In genomic region chr12:108622425-108622824, GRCh38 we compare ENCODE assay signal across 9 cellular contexts. TPM values are rescaled to one million over a fixed set of nuclear protein-coding genes. Genes with fewer than 3 reads are reported as not detected.
DNase-seq lines count a peak whose midpoint lies in the region; ATAC-seq, FAIRE-seq and TF ChIP-seq lines count a peak whose summit lies in the region.
"Had no signal": no experiment of that assay in that cellular context is flagged by ENCODE, and none has a peak within 500 bp of the region (broad histone marks: within the 10 kb centered on the region; RNA-seq: fewer than 3 reads in every experiment).

No MANE protein-coding gene starts in this region.

- FAIRE-seq in GM12891 (lab: Jason Lieb, UNC), result peak; percentile 62

- intact Hi-C loops in activated CD8-positive, alpha-beta T cell treated with anti-CD3 and anti-CD28 coated beads for 36 hours (cut with micrococcal nuclease), result no loop called here

- no peak overlapping the region for H3K4me3 Mint-ChIP-seq in activated CD8-positive, alpha-beta T cell treated with anti-CD3 and anti-CD28 coated beads for 36 hours

- H3K36me3 Mint-ChIP-seq in activated CD8-positive, alpha-beta T cell treated with anti-CD3 and anti-CD28 coated beads for 36 hours (ENCODE audit: low read depth), result peaks cover 52% of the 10 kb centered on the region

- H3K9me3 Mint-ChIP-seq in activated CD8-positive, alpha-beta T cell treated with anti-CD3 and anti-CD28 coated beads for 36 hours, result peaks cover 3% of the 10 kb centered on the region

- no peak for TF ChIP-seq POLR2A in GM12891 (IDR thresholded peaks at IDR 0.05; ENCODE audit: low read depth, low read length)

- H3K27me3 Mint-ChIP-seq in activated CD8-positive, alpha-beta T cell treated with anti-CD3 and anti-CD28 coated beads for 36 hours, result no peaks in the 10 kb centered on the region

- peak overlapping the region; percentile 82 for H3K27ac Mint-ChIP-seq in activated CD8-positive, alpha-beta T cell treated with anti-CD3 and anti-CD28 coated beads for 36 hours

- DNase-seq in AG08395 (ENCODE audit: low spot score) (peak; percentile 47), GM12891 (ENCODE audit: insufficient read length, low spot score) (no peak), iris pigment epithelial cell (ENCODE audit: low read depth) (peak; percentile 49), occipital lobe (lab: John Stamatoyannopoulos, UW) (no peak), cerebellar nuclear complex (lab: John Stamatoyannopoulos, UW) (no peak)
- DNase-seq in activated CD8-positive, alpha-beta T cell treated with anti-CD3 and anti-CD28 coated beads for 36 hours, result peak; percentile 39
- no peak for DNase-seq in stimulated activated CD4-positive, alpha-beta T cell treated with anti-CD3 and anti-CD28 coated beads, Interleukin-4, amount 100 ng/mL, for 1 hour
- DNase-seq in activated CD4-positive, alpha-beta T cell treated with anti-CD3 and anti-CD28 coated beads, Interleukin-2, amount 50 U/mL, for 4 hours, result no peak
- DNase-seq: activated CD4-positive, CD25-positive, alpha-beta regulatory T cell had no signal

- TF ChIP-seq CTCF in activated CD8-positive, alpha-beta T cell treated with anti-CD3 and anti-CD28 coated beads for 36 hours (IDR thresholded peaks at IDR 0.05), result no peak

- peaks cover 43% of the 10 kb centered on the region for H3K4me1 Mint-ChIP-seq in activated CD8-positive, alpha-beta T cell treated with anti-CD3 and anti-CD28 coated beads for 36 hours (ENCODE audit: low read depth)

- CTCF ChIA-PET in activated CD8-positive, alpha-beta T cell treated with anti-CD3 and anti-CD28 coated beads for 36 hours (lab: Charles Lee), result interaction anchor here (15.6 kb wide), 1 partner anchor 56 kb away, joined by 645 read pairs; the partner anchor contains the start of genes ISCU and SART3

- POLR2A ChIA-PET in activated CD8-positive, alpha-beta T cell treated with anti-CD3 and anti-CD28 coated beads for 36 hours (lab: Charles Lee), result interaction anchor here (0.6 to 9.6 kb wide), 5 partner anchors 9 to 575 kb away, joined by 3 to 134 read pairs (median 3); partner anchors contain the start of genes ISCU, SART3 and SELPLG

- ATAC-seq in activated CD8-positive, alpha-beta T cell treated with anti-CD3 and anti-CD28 coated beads for 36 hours, result peak; percentile 38

TF ChIP-seq in GM12891, 5 proteins besides CTCF, POLR2A, EP300 and RAD21:
- TF ChIP-seq SPI1 (IDR thresholded peaks at IDR 0.05; ENCODE audit: low read depth, low read length) (peak; percentile 82), POLR2AphosphoS5 (IDR thresholded peaks at IDR 0.05; ENCODE audit: low read depth, low read length) (no peak)

RNA-seq across cellular contexts. Expression of gene SELPLG, which starts 11.3 kb away (rescaled TPM):
- polyA plus RNA-seq in GM12891 (2012; ENCODE audit: low read depth, missing spikeins), result 13.8 TPM
- 10 to 100 TPM; 22.1 to 23.8 TPM for total RNA-seq in activated CD8-positive, alpha-beta T cell treated with anti-CD3 and anti-CD28 coated beads for 36 hours
- 2.0 TPM for total RNA-seq in occipital lobe

RNA-seq across cellular contexts. Expression of gene TMEM119, which starts 24.5 kb away (rescaled TPM):
- polyA plus RNA-seq in GM12891 (2012; ENCODE audit: low read depth, missing spikeins), result 0.10 TPM
- not detected for total RNA-seq in activated CD8-positive, alpha-beta T cell treated with anti-CD3 and anti-CD28 coated beads for 36 hours
- total RNA-seq in occipital lobe, result 2.2 TPM

Comparison
In these comparisons a context has a peak if more than half of its experiments do, and no peak if none do; other contexts are left out.
1. DNase-seq: peak in AG08395 (single experiment), activated CD8-positive, alpha-beta T cell treated with anti-CD3 and anti-CD28 coated beads for 36 hours (single experiment) and iris pigment epithelial cell (single experiment); none in GM12891 (single experiment), occipital lobe (single experiment), stimulated activated CD4-positive, alpha-beta T cell treated with anti-CD3 and anti-CD28 coated beads, Interleukin-4, amount 100 ng/mL, for 1 hour (single experiment), cerebellar nuclear complex (0 of 2) and activated CD4-positive, alpha-beta T cell treated with anti-CD3 and anti-CD28 coated beads, Interleukin-2, amount 50 U/mL, for 4 hours (0 of 2).